9 cellular contexts compared by ENCODE assay signal in the genomic region with DNA sequence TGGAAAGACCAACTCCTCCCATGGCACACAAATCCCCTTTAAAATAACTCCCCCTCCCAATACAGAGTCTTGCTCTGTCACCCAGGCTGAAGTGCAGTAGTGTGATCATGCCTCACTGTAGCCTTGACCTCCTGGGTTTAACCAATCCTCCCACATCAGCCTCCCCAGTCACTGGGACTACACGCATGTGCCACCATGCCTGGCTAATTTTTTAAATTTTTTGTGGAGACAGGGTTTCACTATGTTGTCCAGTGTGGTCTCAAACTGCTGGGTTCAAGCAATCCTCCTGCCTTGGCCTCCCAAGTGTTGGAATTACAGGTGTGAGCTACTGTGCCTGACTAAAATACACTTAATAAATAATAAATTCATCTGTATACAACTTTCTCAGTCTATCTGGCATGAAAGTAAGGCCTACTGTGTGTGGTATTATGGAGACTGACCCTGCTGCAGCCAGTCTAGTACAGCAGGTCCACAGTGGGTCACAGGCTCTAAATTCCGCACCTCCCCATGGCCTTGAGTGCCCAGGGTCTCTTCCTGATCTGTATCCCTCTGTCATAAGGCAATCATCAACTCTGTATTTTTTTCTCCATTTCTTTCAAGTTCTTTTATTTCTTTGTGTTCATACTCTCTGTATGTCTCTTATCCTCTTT.
DNase-seq lines count a peak whose midpoint lies in the region; ATAC-seq and TF ChIP-seq lines count a peak whose summit lies in the region.
"Had no signal": no experiment of that assay in that cellular context is flagged by ENCODE, and none has a peak within 500 bp of the region (broad histone marks: within the 10 kb centered on the region; RNA-seq: fewer than 3 reads in every experiment).

No MANE protein-coding gene starts in this region.

- no peak for TF ChIP-seq CTCF in IMR-90 (conservative IDR thresholded peaks at IDR 0.05; ENCODE audit: low read depth, low read length)
- TF ChIP-seq CTCF in body of pancreas (IDR thresholded peaks at IDR 0.05) = no peak
- no peak for TF ChIP-seq CTCF in suprapubic skin (IDR thresholded peaks at IDR 0.05)
- no peak for TF ChIP-seq CTCF in WTC11 (IDR thresholded peaks at IDR 0.05)

- in situ Hi-C loops in IMR-90 (cut with MboI; ENCODE audit: low sequenced_read_pairs) = no loop called here

- POLR2A ChIA-PET in IMR-90 (lab: Charles Lee; ENCODE audit: unreplicated experiment) = no interaction called here
- POLR2A ChIA-PET in WTC11 (lab: Charles Lee) = no interaction called here

- H3K27ac ChIP-seq in IMR-90 (ENCODE audit: insufficient read depth, low read length) = peak overlapping the region; percentile 97
- H3K27ac ChIP-seq in body of pancreas = peak overlapping the region in 3 of 4 donors; percentile 59 to 70 (median 60)
- H3K27ac ChIP-seq in suprapubic skin = peak overlapping the region; percentile 44

- H3K4me3 ChIP-seq in IMR-90 (ENCODE audit: insufficient read depth, low read depth, low read length) (no peak overlapping the region), body of pancreas (no peak overlapping the region), suprapubic skin (no peak overlapping the region)

- H2BK5ac ChIP-seq in IMR-90 (ENCODE audit: low read depth, low read length, poor library complexity, severe bottlenecking) = peak overlapping the region; percentile 48

- peaks cover 10 to 32% of the 10 kb centered on the region in 2 experiments for H3K79me1 ChIP-seq in IMR-90 (ENCODE audit: low read depth in 1 of 2, low read length in 2 of 2)

- no peaks in the 10 kb centered on the region for H3K9me3 Mint-ChIP-seq in WTC11
- H3K9me3 Mint-ChIP-seq: activated naive CD4-positive, alpha-beta T cell treated with anti-CD3 and anti-CD28 coated beads, Interleukin-2, amount 10 ng/mL, durations not matched to agents 7 days and 5 days; stimulated activated naive CD8-positive, alpha-beta T cell treated with anti-CD3 and anti-CD28 coated beads, Interleukin-15, Interleukin-2, amounts not matched to agents 100 ng/mL and 50 ng/mL, for 24 hours had no signal

- H3K4me1 Mint-ChIP-seq in WTC11 = peaks cover 9% of the 10 kb centered on the region
- H3K4me1 Mint-ChIP-seq: activated naive CD4-positive, alpha-beta T cell treated with anti-CD3 and anti-CD28 coated beads, Interleukin-2, amount 10 ng/mL, durations not matched to agents 7 days and 5 days had no signal

- peak overlapping the region; percentile 87 for H3K18ac ChIP-seq in IMR-90 (ENCODE audit: low read depth, low read length)

- H2BK20ac ChIP-seq in IMR-90 (ENCODE audit: low read depth, low read length) = peak overlapping the region; percentile 60; the same call in 1 of the 2 replicates

- no peak for TF ChIP-seq RAD21 in IMR-90 (IDR thresholded peaks at IDR 0.05; ENCODE audit: low read length)

- BruUV-seq in IMR-90 (replicated peaks; lab: Mats Ljungman, UMichigan) = no TSS peak

- peak overlapping the region; percentile 56 for H3K9ac ChIP-seq in IMR-90 (ENCODE audit: low read depth, low read length)

- peak overlapping the region; percentile 97; the same call in 2 of the 3 replicates for H2BK15ac ChIP-seq in IMR-90 (ENCODE audit: low read depth, low read length)

- peak overlapping the region; percentile 11 to 73; a peak in 2 of 4 replicates for H4K8ac ChIP-seq in IMR-90 (ENCODE audit: low read depth in 2 of 2, low read length in 2 of 2)

- peaks cover 13% of the 10 kb centered on the region for H3K4me1 ChIP-seq in IMR-90 (ENCODE audit: control insufficient read depth, insufficient read depth, low read length)
- H3K4me1 ChIP-seq in body of pancreas = peaks cover 17% of the 10 kb centered on the region
- peaks cover 29% of the 10 kb centered on the region for H3K4me1 ChIP-seq in suprapubic skin

- CTCF ChIA-PET in IMR-90 (lab: Yijun Ruan, JAX) (interaction anchor here (0.5 kb wide), 1 partner anchor 426 kb away, joined by 5 read pairs; no protein-coding TSS in a partner anchor), WTC11 (lab: Charles Lee) (no interaction called here)

- peaks cover 8% of the 10 kb centered on the region; the same call in 1 of the 2 replicates for H4K20me1 ChIP-seq in IMR-90 (ENCODE audit: insufficient read depth, low read length)

- H2AK9ac ChIP-seq in IMR-90 (replicated peaks; ENCODE audit: low read depth, low read length, poor library complexity) = no peak overlapping the region

- peak overlapping the region; percentile 5; the same call in 1 of the 2 replicates for H3K23ac ChIP-seq in IMR-90 (ENCODE audit: low read depth, low read length)

- H3K27me3 ChIP-seq in IMR-90 (ENCODE audit: control insufficient read depth, insufficient read depth, low read length) (no peaks in the 10 kb centered on the region), body of pancreas (no peaks in the 10 kb centered on the region), suprapubic skin (no peaks in the 10 kb centered on the region)

- TF ChIP-seq POLR2A in IMR-90 (IDR thresholded peaks at IDR 0.05; ENCODE audit: low read depth, low read length) (no peak), body of pancreas (IDR thresholded peaks at IDR 0.05) (no peak), suprapubic skin (IDR thresholded peaks at IDR 0.05) (no peak)

- DNase-seq in IMR-90 (no peak), body of pancreas (peak in 1 of 4 donors; percentile 15), left lobe of liver (ENCODE audit: low spot score) (no peak), suprapubic skin (ENCODE audit: low spot score in 2 of 2) (no peak), WTC11 (ENCODE audit: low spot score) (no peak), NOMO-1 treated with DMSO at 0.1 percent for 48 hours (lab: John Stamatoyannopoulos, UW; ENCODE audit: unreplicated experiment) (no peak)
- DNase-seq in stimulated activated CD4-positive, alpha-beta T cell treated with anti-CD3 and anti-CD28 coated beads, Interleukin-4, amount 100 ng/mL, for 4 hours = no peak
- DNase-seq: activated naive CD4-positive, alpha-beta T cell treated with anti-CD3 and anti-CD28 coated beads, Interleukin-2, amount 10 ng/mL, durations not matched to agents 7 days and 5 days had no signal

- no peak for ATAC-seq in IMR-90 (ENCODE audit: low read depth)
- ATAC-seq in body of pancreas = peak; percentile 53
- ATAC-seq in left lobe of liver = peak; percentile 30
- ATAC-seq in WTC11 = no peak

- no peaks in the 10 kb centered on the region for H3K9me3 ChIP-seq in IMR-90 (ENCODE audit: control insufficient read depth, insufficient read depth, low read length)
- no peaks in the 10 kb centered on the region for H3K9me3 ChIP-seq in body of pancreas
- H3K9me3 ChIP-seq in suprapubic skin = no peaks in the 10 kb centered on the region

- intact Hi-C loops in IMR-90 (cut with micrococcal nuclease) = no loop called here
- intact Hi-C loops in body of pancreas (cut with DNase I) = no loop called here

- WGBS in IMR-90 (ENCODE audit: extremely low coverage in 2 of 2, insufficient read length in 1 of 2), 2 experiments = no CpG with 5 or more reads among the region's 2 CpGs
- WGBS in body of pancreas, 2 donors = 71 to 75% methylated on average over 2 of the region's 2 CpGs
- 88% methylated on average over 2 of the region's 2 CpGs for WGBS in suprapubic skin

- no peaks in the 10 kb centered on the region for H3K27me3 Mint-ChIP-seq in WTC11 (ENCODE audit: low read depth)
- H3K27me3 Mint-ChIP-seq: activated naive CD4-positive, alpha-beta T cell treated with anti-CD3 and anti-CD28 coated beads, Interleukin-2, amount 10 ng/mL, durations not matched to agents 7 days and 5 days; stimulated activated naive CD8-positive, alpha-beta T cell treated with anti-CD3 and anti-CD28 coated beads, Interleukin-15, Interleukin-2, amounts not matched to agents 100 ng/mL and 50 ng/mL, for 24 hours had no signal

- H3K36me3 ChIP-seq in IMR-90 (ENCODE audit: control insufficient read depth, insufficient read depth, low read length) (0 out of 2 replicates have a peak, but pooled peaks cover 2% of the 10 kb centered on the region), body of pancreas (replicated peaks in 1 of 2; ENCODE audit: insufficient read depth in 1 of 2, low read depth in 2 of 2) (no peaks in the 10 kb centered on the region), suprapubic skin (no peaks in the 10 kb centered on the region)

- dilution Hi-C loops in IMR-90 (cut with HindIII; ENCODE audit: low sequenced_read_pairs, unreplicated experiment) = no loop called here

- no peak overlapping the region for H3K56ac ChIP-seq in IMR-90 (ENCODE audit: extremely low read depth, insufficient read depth, low read length)

- no peak overlapping the region for H2AFZ ChIP-seq in IMR-90 (replicated peaks; ENCODE audit: low read length, poor library complexity)

- peak overlapping the region; percentile 90 for H2AK5ac ChIP-seq in IMR-90 (ENCODE audit: low read depth, low read length)

- no peak for TF ChIP-seq EP300 in suprapubic skin (IDR thresholded peaks at IDR 0.05)

- H3K4ac ChIP-seq in IMR-90 (ENCODE audit: low read depth, low read length) = peak overlapping the region; percentile 86

- H4K5ac ChIP-seq in IMR-90 (ENCODE audit: low read depth, low read length) = peak overlapping the region; percentile 80

- H4K91ac ChIP-seq in IMR-90 (ENCODE audit: insufficient read depth, low read depth, low read length) = peak overlapping the region; percentile 75; the same call in 1 of the 2 replicates

- H3K4me2 ChIP-seq in IMR-90 (ENCODE audit: low read depth, low read length) = peak overlapping the region; percentile 76

- peak overlapping the region; percentile 73 for H2BK120ac ChIP-seq in IMR-90 (ENCODE audit: low read depth, low read length)

- H3K27ac Mint-ChIP-seq in WTC11 = no peak overlapping the region
- H3K27ac Mint-ChIP-seq: activated naive CD4-positive, alpha-beta T cell treated with anti-CD3 and anti-CD28 coated beads, Interleukin-2, amount 10 ng/mL, durations not matched to agents 7 days and 5 days; stimulated activated naive CD8-positive, alpha-beta T cell treated with anti-CD3 and anti-CD28 coated beads, Interleukin-15, Interleukin-2, amounts not matched to agents 100 ng/mL and 50 ng/mL, for 24 hours had no signal

- H3K14ac ChIP-seq in IMR-90 (replicated peaks; ENCODE audit: low read depth, low read length) = peak overlapping the region; percentile 71

- no peak overlapping the region for H3K4me3 Mint-ChIP-seq in WTC11
- H3K4me3 Mint-ChIP-seq: activated naive CD4-positive, alpha-beta T cell treated with anti-CD3 and anti-CD28 coated beads, Interleukin-2, amount 10 ng/mL, durations not matched to agents 7 days and 5 days; stimulated activated naive CD8-positive, alpha-beta T cell treated with anti-CD3 and anti-CD28 coated beads, Interleukin-15, Interleukin-2, amounts not matched to agents 100 ng/mL and 50 ng/mL, for 24 hours had no signal

- H3K36me3 Mint-ChIP-seq in WTC11 = no peaks in the 10 kb centered on the region

- peaks cover 12% of the 10 kb centered on the region for H3K9me1 ChIP-seq in IMR-90 (ENCODE audit: insufficient read depth, low read length)

TF ChIP-seq in IMR-90, 13 proteins besides CTCF, POLR2A, EP300 and RAD21 (continues in another document):
- TF ChIP-seq MXI1 (IDR thresholded peaks at IDR 0.05; ENCODE audit: borderline replicate concordance, low read depth, low read length) = no peak
- TF ChIP-seq RCOR1 (IDR thresholded peaks at IDR 0.05; ENCODE audit: insufficient replicate concordance, low read length) = no peak

TF ChIP-seq in WTC11, 78 proteins besides CTCF, POLR2A, EP300 and RAD21 (continues in another document):
- no peak for TF ChIP-seq JAZF1 (CRISPR knock-in tag; IDR thresholded peaks at IDR 0.05)

Comparison
In these comparisons a context has a peak if more than half of its experiments do, and no peak if none do; other contexts are left out.
1. ATAC-seq: peak in body of pancreas (single experiment) and left lobe of liver (single experiment); none in IMR-90 (single experiment) and WTC11 (single experiment).
2. H3K27ac ChIP-seq: peak in every context shown above with its lines; median percentile 97 in IMR-90; 60 in body of pancreas; 44 in suprapubic skin.